Comparison of ENCODE assay signal across 2 cellular contexts in the genomic region with DNA sequence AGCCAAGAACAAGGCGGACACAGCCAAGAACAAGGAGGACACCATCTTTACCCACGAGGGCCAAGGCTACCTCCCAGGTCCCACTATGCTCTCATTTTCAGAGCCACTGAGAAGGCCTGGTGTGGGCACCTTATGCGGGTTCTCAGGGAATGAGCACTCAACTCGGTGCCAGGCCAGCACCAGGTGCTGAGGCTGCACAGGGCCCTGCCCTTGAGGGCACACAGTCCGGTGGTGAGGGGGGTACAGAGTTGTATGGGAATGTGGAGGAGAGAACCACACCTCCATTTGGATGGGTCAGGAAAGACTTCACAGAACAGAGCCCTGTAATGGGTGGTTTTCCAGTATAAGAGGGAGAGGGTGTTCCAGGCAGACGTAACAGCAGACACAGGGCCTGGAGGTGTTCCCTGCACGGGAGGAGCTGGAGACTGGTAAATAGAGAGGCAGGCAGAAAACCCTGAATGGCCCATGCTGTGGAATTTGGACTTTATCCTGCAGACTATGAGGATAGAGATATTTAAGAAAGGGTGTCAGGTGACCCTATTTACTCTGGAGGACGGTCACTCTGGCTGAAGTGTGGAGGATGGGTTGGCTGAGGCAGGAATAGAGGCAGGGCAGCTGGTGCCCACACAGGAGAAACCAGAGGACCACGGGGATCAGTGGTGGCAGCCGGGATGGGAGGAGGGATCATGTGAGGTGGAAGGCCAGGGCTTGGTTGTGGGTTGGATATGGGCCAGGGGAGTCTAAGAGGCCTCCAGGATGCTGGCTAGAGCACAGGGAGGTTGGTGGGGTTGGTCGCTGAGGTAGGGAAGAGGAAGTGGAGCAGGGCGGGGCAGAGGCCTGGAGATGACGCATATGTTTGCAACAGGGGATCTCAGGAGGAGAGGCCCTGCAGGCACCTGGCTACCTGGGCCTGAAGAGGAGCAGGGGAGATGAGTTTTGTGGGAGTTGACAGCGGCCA.
A peak's percentile ranks its signal among the peaks of the same experiment; 100 is the strongest.
TF ChIP-seq lines count a peak whose summit lies in the region.

No MANE protein-coding gene starts in this region.

TF ChIP-seq in A549, 52 proteins besides CTCF, POLR2A, EP300 and RAD21 (continued from another document):
- TF ChIP-seq, protein P1, sequence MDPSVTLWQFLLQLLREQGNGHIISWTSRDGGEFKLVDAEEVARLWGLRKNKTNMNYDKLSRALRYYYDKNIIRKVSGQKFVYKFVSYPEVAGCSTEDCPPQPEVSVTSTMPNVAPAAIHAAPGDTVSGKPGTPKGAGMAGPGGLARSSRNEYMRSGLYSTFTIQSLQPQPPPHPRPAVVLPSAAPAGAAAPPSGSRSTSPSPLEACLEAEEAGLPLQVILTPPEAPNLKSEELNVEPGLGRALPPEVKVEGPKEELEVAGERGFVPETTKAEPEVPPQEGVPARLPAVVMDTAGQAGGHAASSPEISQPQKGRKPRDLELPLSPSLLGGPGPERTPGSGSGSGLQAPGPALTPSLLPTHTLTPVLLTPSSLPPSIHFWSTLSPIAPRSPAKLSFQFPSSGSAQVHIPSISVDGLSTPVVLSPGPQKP (IDR thresholded peaks at IDR 0.05; ENCODE audit: low read depth, low read length): no peak
- TF ChIP-seq, protein P2, sequence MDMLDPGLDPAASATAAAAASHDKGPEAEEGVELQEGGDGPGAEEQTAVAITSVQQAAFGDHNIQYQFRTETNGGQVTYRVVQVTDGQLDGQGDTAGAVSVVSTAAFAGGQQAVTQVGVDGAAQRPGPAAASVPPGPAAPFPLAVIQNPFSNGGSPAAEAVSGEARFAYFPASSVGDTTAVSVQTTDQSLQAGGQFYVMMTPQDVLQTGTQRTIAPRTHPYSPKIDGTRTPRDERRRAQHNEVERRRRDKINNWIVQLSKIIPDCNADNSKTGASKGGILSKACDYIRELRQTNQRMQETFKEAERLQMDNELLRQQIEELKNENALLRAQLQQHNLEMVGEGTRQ (IDR thresholded peaks at IDR 0.05): peak; percentile 38; the same call in 1 of the 2 replicates

TF ChIP-seq in HepG2, 621 proteins besides CTCF, POLR2A, EP300 and RAD21 (continues in another document):
- TF ChIP-seq, protein P2 (IDR thresholded peaks at IDR 0.05; ENCODE audit: low read depth, low read length): no peak
- TF ChIP-seq, protein P2 (CRISPR knock-in tag; IDR thresholded peaks at IDR 0.05; ENCODE audit: borderline replicate concordance): peak; percentile 31; the same call in 1 of the 2 replicates
- TF ChIP-seq RFX3 (CRISPR knock-in tag; IDR thresholded peaks at IDR 0.05): no peak
- no peak for TF ChIP-seq ZBTB7A (CRISPR knock-in tag; IDR thresholded peaks at IDR 0.05)
- TF ChIP-seq ZNF350 (CRISPR knock-in tag; IDR thresholded peaks at IDR 0.05; ENCODE audit: borderline replicate concordance, low read depth): no peak
- no peak for TF ChIP-seq FOXA1 (IDR thresholded peaks at IDR 0.05)
- peak; percentile 88 for TF ChIP-seq FOXA1 (CRISPR knock-in tag; IDR thresholded peaks at IDR 0.05)
- peak; percentile 93 for TF ChIP-seq HNF4A (CRISPR knock-in tag; IDR thresholded peaks at IDR 0.05)
- TF ChIP-seq, protein P3, sequence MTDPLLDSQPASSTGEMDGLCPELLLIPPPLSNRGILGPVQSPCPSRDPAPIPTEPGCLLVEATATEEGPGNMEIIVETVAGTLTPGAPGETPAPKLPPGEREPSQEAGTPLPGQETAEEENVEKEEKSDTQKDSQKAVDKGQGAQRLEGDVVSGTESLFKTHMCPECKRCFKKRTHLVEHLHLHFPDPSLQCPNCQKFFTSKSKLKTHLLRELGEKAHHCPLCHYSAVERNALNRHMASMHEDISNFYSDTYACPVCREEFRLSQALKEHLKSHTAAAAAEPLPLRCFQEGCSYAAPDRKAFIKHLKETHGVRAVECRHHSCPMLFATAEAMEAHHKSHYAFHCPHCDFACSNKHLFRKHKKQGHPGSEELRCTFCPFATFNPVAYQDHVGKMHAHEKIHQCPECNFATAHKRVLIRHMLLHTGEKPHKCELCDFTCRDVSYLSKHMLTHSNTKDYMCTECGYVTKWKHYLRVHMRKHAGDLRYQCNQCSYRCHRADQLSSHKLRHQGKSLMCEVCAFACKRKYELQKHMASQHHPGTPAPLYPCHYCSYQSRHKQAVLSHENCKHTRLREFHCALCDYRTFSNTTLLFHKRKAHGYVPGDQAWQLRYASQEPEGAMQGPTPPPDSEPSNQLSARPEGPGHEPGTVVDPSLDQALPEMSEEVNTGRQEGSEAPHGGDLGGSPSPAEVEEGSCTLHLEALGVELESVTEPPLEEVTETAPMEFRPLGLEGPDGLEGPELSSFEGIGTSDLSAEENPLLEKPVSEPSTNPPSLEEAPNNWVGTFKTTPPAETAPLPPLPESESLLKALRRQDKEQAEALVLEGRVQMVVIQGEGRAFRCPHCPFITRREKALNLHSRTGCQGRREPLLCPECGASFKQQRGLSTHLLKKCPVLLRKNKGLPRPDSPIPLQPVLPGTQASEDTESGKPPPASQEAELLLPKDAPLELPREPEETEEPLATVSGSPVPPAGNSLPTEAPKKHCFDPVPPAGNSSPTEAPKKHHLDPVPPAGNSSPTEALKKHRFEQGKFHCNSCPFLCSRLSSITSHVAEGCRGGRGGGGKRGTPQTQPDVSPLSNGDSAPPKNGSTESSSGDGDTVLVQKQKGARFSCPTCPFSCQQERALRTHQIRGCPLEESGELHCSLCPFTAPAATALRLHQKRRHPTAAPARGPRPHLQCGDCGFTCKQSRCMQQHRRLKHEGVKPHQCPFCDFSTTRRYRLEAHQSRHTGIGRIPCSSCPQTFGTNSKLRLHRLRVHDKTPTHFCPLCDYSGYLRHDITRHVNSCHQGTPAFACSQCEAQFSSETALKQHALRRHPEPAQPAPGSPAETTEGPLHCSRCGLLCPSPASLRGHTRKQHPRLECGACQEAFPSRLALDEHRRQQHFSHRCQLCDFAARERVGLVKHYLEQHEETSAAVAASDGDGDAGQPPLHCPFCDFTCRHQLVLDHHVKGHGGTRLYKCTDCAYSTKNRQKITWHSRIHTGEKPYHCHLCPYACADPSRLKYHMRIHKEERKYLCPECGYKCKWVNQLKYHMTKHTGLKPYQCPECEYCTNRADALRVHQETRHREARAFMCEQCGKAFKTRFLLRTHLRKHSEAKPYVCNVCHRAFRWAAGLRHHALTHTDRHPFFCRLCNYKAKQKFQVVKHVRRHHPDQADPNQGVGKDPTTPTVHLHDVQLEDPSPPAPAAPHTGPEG (CRISPR knock-in tag; IDR thresholded peaks at IDR 0.05): no peak
- 0 out of 2 replicates have a peak, but pooled peaks have one; percentile 35 for TF ChIP-seq HMG20B (CRISPR knock-in tag; conservative IDR thresholded peaks at IDR 0.05)
- TF ChIP-seq PTBP1 (IDR thresholded peaks at IDR 0.05; ENCODE audit: low read depth, low read length, poor library complexity, severe bottlenecking): no peak
- TF ChIP-seq ZNF17 (CRISPR knock-in tag; IDR thresholded peaks at IDR 0.05): no peak
- TF ChIP-seq HOXD1 (CRISPR knock-in tag; IDR thresholded peaks at IDR 0.05): no peak
- TF ChIP-seq RFXANK (CRISPR knock-in tag; IDR thresholded peaks at IDR 0.05): no peak
- TF ChIP-seq, protein P4, sequence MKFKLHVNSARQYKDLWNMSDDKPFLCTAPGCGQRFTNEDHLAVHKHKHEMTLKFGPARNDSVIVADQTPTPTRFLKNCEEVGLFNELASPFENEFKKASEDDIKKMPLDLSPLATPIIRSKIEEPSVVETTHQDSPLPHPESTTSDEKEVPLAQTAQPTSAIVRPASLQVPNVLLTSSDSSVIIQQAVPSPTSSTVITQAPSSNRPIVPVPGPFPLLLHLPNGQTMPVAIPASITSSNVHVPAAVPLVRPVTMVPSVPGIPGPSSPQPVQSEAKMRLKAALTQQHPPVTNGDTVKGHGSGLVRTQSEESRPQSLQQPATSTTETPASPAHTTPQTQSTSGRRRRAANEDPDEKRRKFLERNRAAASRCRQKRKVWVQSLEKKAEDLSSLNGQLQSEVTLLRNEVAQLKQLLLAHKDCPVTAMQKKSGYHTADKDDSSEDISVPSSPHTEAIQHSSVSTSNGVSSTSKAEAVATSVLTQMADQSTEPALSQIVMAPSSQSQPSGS (CRISPR knock-in tag; IDR thresholded peaks at IDR 0.05): peak; percentile 47; the same call in 1 of the 2 replicates
- TF ChIP-seq HNRNPL (IDR thresholded peaks at IDR 0.05; ENCODE audit: low read depth, low read length): 0 out of 2 replicates have a peak, but pooled peaks have one; percentile 23
- TF ChIP-seq FOXC1 (CRISPR knock-in tag; IDR thresholded peaks at IDR 0.05; ENCODE audit: borderline replicate concordance): no peak
- TF ChIP-seq, protein P5, sequence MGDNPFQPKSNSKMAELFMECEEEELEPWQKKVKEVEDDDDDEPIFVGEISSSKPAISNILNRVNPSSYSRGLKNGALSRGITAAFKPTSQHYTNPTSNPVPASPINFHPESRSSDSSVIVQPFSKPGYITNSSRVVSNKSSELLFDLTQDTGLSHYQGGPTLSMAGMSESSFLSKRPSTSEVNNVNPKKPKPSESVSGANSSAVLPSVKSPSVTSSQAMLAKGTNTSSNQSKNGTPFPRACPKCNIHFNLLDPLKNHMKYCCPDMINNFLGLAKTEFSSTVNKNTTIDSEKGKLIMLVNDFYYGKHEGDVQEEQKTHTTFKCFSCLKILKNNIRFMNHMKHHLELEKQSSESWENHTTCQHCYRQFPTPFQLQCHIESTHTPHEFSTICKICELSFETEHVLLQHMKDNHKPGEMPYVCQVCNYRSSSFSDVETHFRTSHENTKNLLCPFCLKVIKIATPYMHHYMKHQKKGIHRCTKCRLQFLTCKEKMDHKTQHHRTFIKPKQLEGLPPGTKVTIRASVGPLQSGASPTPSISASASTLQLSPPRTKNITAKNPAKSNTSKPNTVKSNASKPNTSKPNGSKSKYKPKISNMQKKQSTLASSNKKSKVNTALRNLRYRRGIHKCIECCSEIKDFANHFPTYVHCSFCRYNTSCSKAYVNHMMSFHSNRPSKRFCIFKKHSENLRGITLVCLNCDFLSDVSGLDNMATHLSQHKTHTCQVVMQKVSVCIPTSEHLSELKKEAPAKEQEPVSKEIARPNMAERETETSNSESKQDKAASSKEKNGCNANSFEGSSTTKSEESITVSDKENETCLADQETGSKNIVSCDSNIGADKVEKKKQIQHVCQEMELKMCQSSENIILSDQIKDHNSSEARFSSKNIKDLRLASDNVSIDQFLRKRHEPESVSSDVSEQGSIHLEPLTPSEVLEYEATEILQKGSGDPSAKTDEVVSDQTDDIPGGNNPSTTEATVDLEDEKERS (CRISPR knock-in tag; IDR thresholded peaks at IDR 0.05): no peak
- TF ChIP-seq MEIS1 (CRISPR knock-in tag; IDR thresholded peaks at IDR 0.05; ENCODE audit: borderline replicate concordance): no peak
- TF ChIP-seq, protein P6, sequence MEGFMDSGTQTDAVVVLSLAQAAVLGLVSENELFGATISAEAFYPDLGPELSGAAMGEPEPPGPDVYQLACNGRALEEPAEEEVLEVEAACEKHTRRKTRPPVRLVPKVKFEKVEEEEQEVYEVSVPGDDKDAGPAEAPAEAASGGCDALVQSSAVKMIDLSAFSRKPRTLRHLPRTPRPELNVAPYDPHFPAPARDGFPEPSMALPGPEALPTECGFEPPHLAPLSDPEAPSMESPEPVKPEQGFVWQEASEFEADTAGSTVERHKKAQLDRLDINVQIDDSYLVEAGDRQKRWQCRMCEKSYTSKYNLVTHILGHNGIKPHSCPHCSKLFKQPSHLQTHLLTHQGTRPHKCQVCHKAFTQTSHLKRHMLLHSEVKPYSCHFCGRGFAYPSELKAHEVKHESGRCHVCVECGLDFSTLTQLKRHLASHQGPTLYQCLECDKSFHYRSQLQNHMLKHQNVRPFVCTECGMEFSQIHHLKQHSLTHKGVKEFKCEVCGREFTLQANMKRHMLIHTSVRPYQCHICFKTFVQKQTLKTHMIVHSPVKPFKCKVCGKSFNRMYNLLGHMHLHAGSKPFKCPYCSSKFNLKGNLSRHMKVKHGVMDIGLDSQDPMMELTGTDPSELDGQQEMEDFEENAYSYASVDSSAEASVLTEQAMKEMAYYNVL (CRISPR knock-in tag; IDR thresholded peaks at IDR 0.05; ENCODE audit: borderline replicate concordance): peak; percentile 56; the same call in 1 of the 2 replicates
- TF ChIP-seq FOXA3 (CRISPR knock-in tag; IDR thresholded peaks at IDR 0.05): peak; percentile 67
- 0 out of 2 replicates have a peak, but pooled peaks have one; percentile 50 for TF ChIP-seq ZNF430 (CRISPR knock-in tag; IDR thresholded peaks at IDR 0.05)
- TF ChIP-seq, protein P7, sequence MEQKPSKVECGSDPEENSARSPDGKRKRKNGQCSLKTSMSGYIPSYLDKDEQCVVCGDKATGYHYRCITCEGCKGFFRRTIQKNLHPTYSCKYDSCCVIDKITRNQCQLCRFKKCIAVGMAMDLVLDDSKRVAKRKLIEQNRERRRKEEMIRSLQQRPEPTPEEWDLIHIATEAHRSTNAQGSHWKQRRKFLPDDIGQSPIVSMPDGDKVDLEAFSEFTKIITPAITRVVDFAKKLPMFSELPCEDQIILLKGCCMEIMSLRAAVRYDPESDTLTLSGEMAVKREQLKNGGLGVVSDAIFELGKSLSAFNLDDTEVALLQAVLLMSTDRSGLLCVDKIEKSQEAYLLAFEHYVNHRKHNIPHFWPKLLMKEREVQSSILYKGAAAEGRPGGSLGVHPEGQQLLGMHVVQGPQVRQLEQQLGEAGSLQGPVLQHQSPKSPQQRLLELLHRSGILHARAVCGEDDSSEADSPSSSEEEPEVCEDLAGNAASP (CRISPR knock-in tag; IDR thresholded peaks at IDR 0.05; ENCODE audit: borderline replicate concordance): peak; percentile 75; the same call in 1 of the 2 replicates
- TF ChIP-seq FOSL1 (CRISPR knock-in tag; IDR thresholded peaks at IDR 0.05; ENCODE audit: borderline replicate concordance): no peak
- TF ChIP-seq NONO (IDR thresholded peaks at IDR 0.05): no peak
- 0 out of 2 replicates have a peak, but pooled peaks have one; percentile 41 for TF ChIP-seq NONO (CRISPR knock-in tag; conservative IDR thresholded peaks at IDR 0.05)
- TF ChIP-seq PAF1 (CRISPR knock-in tag; IDR thresholded peaks at IDR 0.05): no peak
- TF ChIP-seq, protein P8, sequence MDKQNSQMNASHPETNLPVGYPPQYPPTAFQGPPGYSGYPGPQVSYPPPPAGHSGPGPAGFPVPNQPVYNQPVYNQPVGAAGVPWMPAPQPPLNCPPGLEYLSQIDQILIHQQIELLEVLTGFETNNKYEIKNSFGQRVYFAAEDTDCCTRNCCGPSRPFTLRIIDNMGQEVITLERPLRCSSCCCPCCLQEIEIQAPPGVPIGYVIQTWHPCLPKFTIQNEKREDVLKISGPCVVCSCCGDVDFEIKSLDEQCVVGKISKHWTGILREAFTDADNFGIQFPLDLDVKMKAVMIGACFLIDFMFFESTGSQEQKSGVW (CRISPR knock-in tag; IDR thresholded peaks at IDR 0.05; ENCODE audit: borderline replicate concordance): no peak
- no peak for TF ChIP-seq RBFOX2 (IDR thresholded peaks at IDR 0.05; ENCODE audit: low read depth, low read length)
- TF ChIP-seq ZNF121 (CRISPR knock-in tag; IDR thresholded peaks at IDR 0.05): peak; percentile 87
- no peak for TF ChIP-seq ZKSCAN1 (IDR thresholded peaks at IDR 0.05; ENCODE audit: low read length)
- no peak for TF ChIP-seq IKZF4 (CRISPR knock-in tag; IDR thresholded peaks at IDR 0.05; ENCODE audit: borderline replicate concordance, low read depth, not compliant biosample characterization)
- TF ChIP-seq ZNF629 (CRISPR knock-in tag; conservative IDR thresholded peaks at IDR 0.05): peak; percentile 35; the same call in 1 of the 2 replicates
- no peak for TF ChIP-seq KAT7 (CRISPR knock-in tag; IDR thresholded peaks at IDR 0.05; ENCODE audit: borderline replicate concordance)
